8 cellular contexts compared by ENCODE assay signal in the genomic region with DNA sequence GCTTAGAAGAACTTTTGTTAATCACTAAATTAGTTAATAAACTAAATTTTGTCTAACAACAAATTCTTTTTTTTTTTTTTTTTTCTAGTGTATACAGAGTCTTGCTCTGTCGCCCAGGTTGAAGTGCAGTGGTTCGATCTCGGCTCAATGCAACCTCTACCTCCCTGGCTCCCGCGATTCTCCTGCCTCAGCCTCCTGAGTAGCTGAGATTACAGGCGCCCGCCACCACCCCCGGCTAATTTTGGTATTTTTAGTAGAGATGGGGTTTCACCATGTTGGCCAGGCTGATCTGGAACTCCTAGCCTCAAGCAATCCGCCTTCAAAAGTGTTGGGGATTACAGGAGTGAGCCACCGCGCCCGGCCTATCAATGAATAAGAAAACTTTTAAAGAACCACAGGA. TPM values are rescaled to one million over a fixed set of nuclear protein-coding genes. Genes with fewer than 3 reads are reported as not detected.
A peak's percentile ranks its signal among the peaks of the same experiment; 100 is the strongest.
DNase-seq lines count a peak whose midpoint lies in the region; ATAC-seq, FAIRE-seq and TF ChIP-seq lines count a peak whose summit lies in the region.

No MANE protein-coding gene starts in this region.

- peaks cover 0 to 6% of the 10 kb centered on the region in 2 donors for H3K4me1 ChIP-seq in ascending aorta
- peaks cover 14% of the 10 kb centered on the region for H3K4me1 ChIP-seq in lower lobe of right lung

- ATAC-seq in activated T-cell treated with anti-CD3 and anti-CD28 coated beads, Interleukin-2, amount 50 U/mL, for 4 hours = no peak
- no peak for ATAC-seq in lower lobe of right lung

- H3K27me3 Mint-ChIP-seq in activated T-cell treated with anti-CD3 and anti-CD28 coated beads, Interleukin-2, amount 50 U/mL, for 4 hours (ENCODE audit: low read depth) = peaks cover 22% of the 10 kb centered on the region
- peaks cover 22% of the 10 kb centered on the region for H3K27me3 Mint-ChIP-seq in type B pancreatic cell

- FAIRE-seq in H54 (lab: Jason Lieb, UNC) = no peak

- no peaks in the 10 kb centered on the region for H3K36me3 Mint-ChIP-seq in activated T-cell treated with anti-CD3 and anti-CD28 coated beads, Interleukin-2, amount 50 U/mL, for 4 hours (ENCODE audit: insufficient read depth)
- H3K36me3 Mint-ChIP-seq in type B pancreatic cell = no peaks in the 10 kb centered on the region

- no peaks in the 10 kb centered on the region for H3K9me3 Mint-ChIP-seq in activated T-cell treated with anti-CD3 and anti-CD28 coated beads, Interleukin-2, amount 50 U/mL, for 4 hours
- no peaks in the 10 kb centered on the region for H3K9me3 Mint-ChIP-seq in type B pancreatic cell

- no peak for DNase-seq in activated T-cell treated with anti-CD3 and anti-CD28 coated beads, Interleukin-2, amount 50 U/mL, for 4 hours
- DNase-seq in activated T-cell treated with anti-CD3 and anti-CD28 coated beads, Interleukin-2, amount 50 U/mL, for 48 hours = no peak
- DNase-seq in ascending aorta (ENCODE audit: low spot score in 2 of 2) = no peak
- peak; percentile 45 for DNase-seq in lower lobe of right lung
- DNase-seq in type B pancreatic cell (ENCODE audit: extremely low spot score, unreplicated experiment) = no peak
- no peak for DNase-seq in stimulated activated naive CD4-positive, alpha-beta T cell treated with Interleukin-2 at 50 U/mL for 16 hours (lab: John Stamatoyannopoulos, UW)
- no peak for DNase-seq in DMS53 treated with DMSO at 0.1 percent for 48 hours (lab: John Stamatoyannopoulos, UW; ENCODE audit: unreplicated experiment)
- DNase-seq in H54 (ENCODE audit: insufficient read length, low spot score) = no peak

- peaks cover 27% of the 10 kb centered on the region for H3K4me1 Mint-ChIP-seq in activated T-cell treated with anti-CD3 and anti-CD28 coated beads, Interleukin-2, amount 50 U/mL, for 4 hours (ENCODE audit: low read depth)
- peaks cover 4% of the 10 kb centered on the region for H3K4me1 Mint-ChIP-seq in type B pancreatic cell (ENCODE audit: unreplicated experiment)

- peak overlapping the region; percentile 84 to 85 for H3K27ac ChIP-seq in ascending aorta
- peak overlapping the region; percentile 28 for H3K27ac ChIP-seq in lower lobe of right lung

- peaks cover 0 to 2% of the 10 kb centered on the region in 2 donors for H3K36me3 ChIP-seq in ascending aorta
- peaks cover 10% of the 10 kb centered on the region for H3K36me3 ChIP-seq in lower lobe of right lung

- intact Hi-C loops in ascending aorta (cut with DNase I) (loop anchor here (5.0 to 10.0 kb wide), 3 partner anchors 38 to 1391 kb away; a partner anchor contains a TSS), lower lobe of right lung (cut with DNase I) (no loop called here)

- peak overlapping the region; percentile 66 to 68 for H3K4me3 ChIP-seq in ascending aorta
- H3K4me3 ChIP-seq in lower lobe of right lung = peak overlapping the region; percentile 64

- no peak for TF ChIP-seq POLR2A in H54 (IDR thresholded peaks at IDR 0.05; ENCODE audit: low read depth, low read length)

- no peaks in the 10 kb centered on the region for H3K9me3 ChIP-seq in ascending aorta
- H3K9me3 ChIP-seq in lower lobe of right lung = no peaks in the 10 kb centered on the region

- peak overlapping the region; percentile 90 for H3K27ac Mint-ChIP-seq in type B pancreatic cell

- TF ChIP-seq CTCF in ascending aorta (IDR thresholded peaks at IDR 0.05) = no peak
- no peak for TF ChIP-seq CTCF in lower lobe of right lung (IDR thresholded peaks at IDR 0.05)
- TF ChIP-seq CTCF in type B pancreatic cell (conservative IDR thresholded peaks at IDR 0.05) = no peak

- peak overlapping the region; percentile 42 for H3K4me3 Mint-ChIP-seq in activated T-cell treated with anti-CD3 and anti-CD28 coated beads, Interleukin-2, amount 50 U/mL, for 4 hours
- H3K4me3 Mint-ChIP-seq in type B pancreatic cell = no peak overlapping the region

- H3K27me3 ChIP-seq in ascending aorta (no peaks in the 10 kb centered on the region), lower lobe of right lung (ENCODE audit: low read depth) (no peaks in the 10 kb centered on the region)

RNA-seq across cellular contexts. Expression of a gene that starts 1.1 kb away (rescaled TPM):
- total RNA-seq in activated T-cell treated with anti-CD3 and anti-CD28 coated beads, Interleukin-2, amount 50 U/mL, for 4 hours = under 1 TPM in 2 of 3 donors, not detected in 1; 0.08 TPM
- total RNA-seq in ascending aorta = not detected
- total RNA-seq in lower lobe of right lung = 3.2 TPM
- 1.2 and 2.1 TPM in 2 replicates for total RNA-seq in type B pancreatic cell (ENCODE audit: low replicate concordance)

RNA-seq across cellular contexts. Expression of a gene that starts 22.1 kb away (rescaled TPM):
- 10 to 100 TPM; 65.6 to 79.9 (median 67.1) TPM for total RNA-seq in activated T-cell treated with anti-CD3 and anti-CD28 coated beads, Interleukin-2, amount 50 U/mL, for 4 hours
- total RNA-seq in ascending aorta (20.1 TPM), lower lobe of right lung (61.4 TPM), type B pancreatic cell (ENCODE audit: low replicate concordance) (85.8 and 99.1 TPM in 2 replicates)
